9 cellular contexts compared by ENCODE assay signal in the genomic region with DNA sequence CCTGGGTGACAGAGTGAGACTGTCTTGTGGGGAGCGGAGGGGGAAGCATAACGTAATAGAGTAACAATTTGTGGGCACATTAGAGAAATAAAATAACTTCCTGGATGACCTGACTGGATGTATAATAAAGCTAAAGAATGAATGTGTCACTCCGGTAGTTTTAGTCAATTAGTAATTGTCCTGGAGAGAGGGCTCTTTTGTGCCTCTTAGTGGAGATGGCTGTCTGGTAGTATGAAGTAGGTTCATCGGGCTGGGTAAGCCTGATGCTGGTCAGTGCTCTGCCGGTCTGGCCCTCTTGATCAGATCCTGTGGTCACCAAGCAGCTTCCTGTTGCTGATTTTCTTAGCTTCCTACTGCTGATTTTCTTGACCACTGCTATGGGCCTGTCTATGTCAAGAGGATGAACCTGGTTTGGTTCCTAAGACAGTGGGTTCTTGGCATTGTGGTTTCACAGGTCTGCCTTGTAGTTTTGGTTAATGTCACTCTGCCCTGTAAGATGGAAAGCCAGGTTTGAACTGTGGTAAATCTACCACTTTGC. TPM values are rescaled to one million over a fixed set of nuclear protein-coding genes. Genes with fewer than 3 reads are reported as not detected.
DNase-seq lines count a peak whose midpoint lies in the region; ATAC-seq and TF ChIP-seq lines count a peak whose summit lies in the region.
"Had no signal": no experiment of that assay in that cellular context is flagged by ENCODE, and none has a peak within 500 bp of the region (broad histone marks: within the 10 kb centered on the region; RNA-seq: fewer than 3 reads in every experiment).

No MANE protein-coding gene starts in this region.

- peak; percentile 61 for DNase-seq in EL
- DNase-seq in M059J (ENCODE audit: low read depth) = peak; percentile 42
- no peak for DNase-seq in right lobe of liver
- DNase-seq in AG20443 (ENCODE audit: low spot score) = no peak
- no peak for DNase-seq in cerebellum (ENCODE audit: low spot score)
- no peak for DNase-seq in NAMALWA (ENCODE audit: low spot score)
- no peak for DNase-seq in NCI-H2081 (lab: John Stamatoyannopoulos, UW)
- DNase-seq: activated naive CD4-positive, alpha-beta T cell treated with anti-CD3 and anti-CD28 coated beads, Interleukin-2, amount 50 U/mL, for 16 hours had no signal

- H3K4me1 ChIP-seq in right lobe of liver = no peaks in the 10 kb centered on the region

- ATAC-seq in GM21515 (IDR thresholded peaks at IDR 0.05; ENCODE audit: unreplicated experiment) (peak; percentile 49), right lobe of liver (peak; percentile 27 to 44 (median 36))

- no peak for TF ChIP-seq CTCF in right lobe of liver (IDR thresholded peaks at IDR 0.05)

- intact Hi-C loops in right lobe of liver (cut with DNase I) = no loop called here

- no peak for TF ChIP-seq POLR2A in right lobe of liver (IDR thresholded peaks at IDR 0.05)

- H3K36me3 ChIP-seq in right lobe of liver = peaks cover 0 to 25% (median 9%) of the 10 kb centered on the region in 4 donors

- H3K9me3 ChIP-seq in right lobe of liver = no peaks in the 10 kb centered on the region

- H3K27me3 ChIP-seq in right lobe of liver = no peaks in the 10 kb centered on the region

- 52% methylated on average over 5 of the region's 5 CpGs for WGBS in right lobe of liver (ENCODE audit: insufficient coverage, low coverage, low lambda C conversion rate, missing lambda C conversion rate)

- H3K4me3 ChIP-seq in right lobe of liver = no peak overlapping the region

- H3K27ac ChIP-seq in right lobe of liver = no peak overlapping the region

RNA-seq across cellular contexts. Expression of a gene that starts 34.1 kb away (rescaled TPM):
- total RNA-seq in M059J (2014; rRNA removed; shearing (Covaris generic)) = 14.2 and 17.1 TPM in 2 replicates
- total RNA-seq in right lobe of liver (10 to 100 TPM in 4 of 6 experiments, 1 to 10 TPM in 2; 8.6 to 17.6 (median 11.6) TPM), cerebellum (45.7 TPM)

Comparison
In these comparisons a context has a peak if more than half of its experiments do, and no peak if none do; other contexts are left out.
1. DNase-seq: peak in EL (single experiment) and M059J (single experiment); none in right lobe of liver (0 of 3), AG20443 (single experiment), cerebellum (single experiment), NAMALWA (single experiment) and NCI-H2081 (0 of 2).